ENCODE assay signal across 23 cellular contexts in genomic region chr3:65083240-65083639, GRCh38.
"Had no signal": no experiment of that assay in that cellular context is flagged by ENCODE, and none has a peak within 500 bp of the region (broad histone marks: within the 10 kb centered on the region; RNA-seq: fewer than 3 reads in every experiment).

No MANE protein-coding gene starts in this region.

- H3K27me3 Mint-ChIP-seq: dendritic cell treated with granulocyte-macrophage colony-stimulating factor and Interleukin-4, amounts not matched to agents 40 ng/mL and 50 ng/mL, for 4 days; effector memory CD8-positive, alpha-beta T cell; memory B cell; naive B cell; stimulated activated memory B cell treated with anti-CD40 and anti-IgM and Interleukin-4, amounts not matched to agents 10 μg/mL and 1 μg/mL and 100 μg/mL, for 72 hours; stimulated activated naive CD8-positive, alpha-beta T cell treated with anti-CD3 and anti-CD28 coated beads, Interleukin-15, Interleukin-2, amounts not matched to agents 100 ng/mL and 50 ng/mL, for 24 hours had no signal

- H3K36me3 ChIP-seq: gastroesophageal sphincter, left ventricle myocardium inferior, lower lobe of right lung, prostate gland, right lobe of liver, spleen, tibial nerve had no signal

- H3K9me3 ChIP-seq: gastroesophageal sphincter, left ventricle myocardium inferior, lower lobe of right lung, prostate gland, right lobe of liver, testis, tibial nerve had no signal

- H3K27ac ChIP-seq: gastroesophageal sphincter, left ventricle myocardium inferior, lower lobe of right lung, parathyroid adenoma, prostate gland, right lobe of liver, testis, tibial nerve had no signal

- H3K36me3 Mint-ChIP-seq: immature natural killer cell; memory B cell; naive B cell; stimulated activated memory B cell treated with anti-CD40 and anti-IgM and Interleukin-4, amounts not matched to agents 10 μg/mL and 1 μg/mL and 100 μg/mL, for 72 hours had no signal

- DNase-seq: effector memory CD8-positive, alpha-beta T cell; immature natural killer cell; kidney; left cardiac atrium; left ventricle myocardium inferior; lower lobe of right lung; naive B cell; occipital lobe; right lobe of liver; spleen; stimulated activated CD4-positive, alpha-beta T cell treated with anti-CD3 and anti-CD28 coated beads, Interleukin-15, amount 100 ng/mL, for 24 hours; stimulated activated CD4-positive, alpha-beta T cell treated with anti-CD3 and anti-CD28 coated beads, Interleukin-1b, Interleukin-23, amount 100 ng/mL, for 48 hours; stimulated activated CD4-positive, alpha-beta T cell treated with anti-CD3 and anti-CD28 coated beads, Interleukin-4, amount 100 ng/mL, for 24 hours; testis had no signal

- H3K79me2 ChIP-seq: parathyroid adenoma had no signal

- H3K4me3 Mint-ChIP-seq: dendritic cell treated with granulocyte-macrophage colony-stimulating factor and Interleukin-4, amounts not matched to agents 40 ng/mL and 50 ng/mL, for 4 days; effector memory CD8-positive, alpha-beta T cell; immature natural killer cell; memory B cell; naive B cell; nephron; stimulated activated memory B cell treated with anti-CD40 and anti-IgM and Interleukin-4, amounts not matched to agents 10 μg/mL and 1 μg/mL and 100 μg/mL, for 72 hours; stimulated activated naive CD8-positive, alpha-beta T cell treated with anti-CD3 and anti-CD28 coated beads, Interleukin-15, Interleukin-2, amounts not matched to agents 100 ng/mL and 50 ng/mL, for 24 hours had no signal

- H2AFZ ChIP-seq: parathyroid adenoma had no signal

- H3K4me1 ChIP-seq: gastroesophageal sphincter, lower lobe of right lung, prostate gland, testis, tibial nerve had no signal

- H3K27me3 ChIP-seq: gastroesophageal sphincter, right lobe of liver, spleen, testis, tibial nerve had no signal

- H3K27ac Mint-ChIP-seq: dendritic cell treated with granulocyte-macrophage colony-stimulating factor and Interleukin-4, amounts not matched to agents 40 ng/mL and 50 ng/mL, for 4 days; effector memory CD8-positive, alpha-beta T cell; immature natural killer cell; memory B cell; stimulated activated memory B cell treated with anti-CD40 and anti-IgM and Interleukin-4, amounts not matched to agents 10 μg/mL and 1 μg/mL and 100 μg/mL, for 72 hours; stimulated activated naive CD8-positive, alpha-beta T cell treated with anti-CD3 and anti-CD28 coated beads, Interleukin-15, Interleukin-2, amounts not matched to agents 100 ng/mL and 50 ng/mL, for 24 hours had no signal

- H3K4me3 ChIP-seq: gastroesophageal sphincter, left ventricle myocardium inferior, lower lobe of right lung, prostate gland, right lobe of liver, spleen, testis, tibial nerve had no signal

- H3K9ac ChIP-seq: parathyroid adenoma had no signal

- H3K4me1 Mint-ChIP-seq: immature natural killer cell; memory B cell; naive B cell; stimulated activated memory B cell treated with anti-CD40 and anti-IgM and Interleukin-4, amounts not matched to agents 10 μg/mL and 1 μg/mL and 100 μg/mL, for 72 hours had no signal
